Comparison of ENCODE assay signal across 8 cellular contexts in genomic region chr18:64017870-64018269, GRCh38. TPM values are rescaled to one million over a fixed set of nuclear protein-coding genes. Genes with fewer than 3 reads are reported as not detected.
DNase-seq lines count a peak whose midpoint lies in the region; ATAC-seq lines count a peak whose summit lies in the region.

No MANE protein-coding gene starts in this region.

- DNase-seq in DMS 273 (lab: John Stamatoyannopoulos, UW; ENCODE audit: unreplicated experiment), result peak; percentile 63
- no peak for DNase-seq in DMS 273 treated with DMSO at 0.1 percent for 48 hours (lab: John Stamatoyannopoulos, UW)
- peak; percentile 37 for DNase-seq in RPMI8226
- DNase-seq in glomerular endothelial cell (ENCODE audit: extremely low read depth, low read depth, low spot score), result peak; percentile 9
- no peak for DNase-seq in stimulated activated CD4-positive, alpha-beta T cell treated with anti-CD3 and anti-CD28 coated beads, Interleukin-4, amount 100 ng/mL, for 1 hour
- no peak for DNase-seq in stimulated activated CD4-positive, alpha-beta T cell treated with anti-CD3 and anti-CD28 coated beads, Interleukin-2, amount 100 ng/mL, for 24 hours

- ATAC-seq in HG03565 (IDR thresholded peaks at IDR 0.05; ENCODE audit: unreplicated experiment) (peak; percentile 72), HG02840 (IDR thresholded peaks at IDR 0.05; ENCODE audit: low FRiP score, unreplicated experiment) (no peak)

RNA-seq across cellular contexts. Expression of gene SERPINB8, which starts 48.0 kb away (rescaled TPM):
- 18.3 and 21.0 TPM in 2 replicates for total RNA-seq in glomerular endothelial cell

Comparison
In these comparisons a context has a peak if more than half of its experiments do, and no peak if none do; other contexts are left out.
1. DNase-seq: peak in DMS 273 (single experiment), RPMI8226 (single experiment) and glomerular endothelial cell (single experiment); none in DMS 273 treated with DMSO at 0.1 percent for 48 hours (single experiment), stimulated activated CD4-positive, alpha-beta T cell treated with anti-CD3 and anti-CD28 coated beads, Interleukin-4, amount 100 ng/mL, for 1 hour (single experiment) and stimulated activated CD4-positive, alpha-beta T cell treated with anti-CD3 and anti-CD28 coated beads, Interleukin-2, amount 100 ng/mL, for 24 hours (0 of 2).